In genomic region chr1:25068829-25069228, GRCh38 we compare ENCODE assay signal across 15 cellular contexts.
A peak's percentile ranks its signal among the peaks of the same experiment; 100 is the strongest.
DNase-seq lines count a peak whose midpoint lies in the region; ATAC-seq and TF ChIP-seq lines count a peak whose summit lies in the region.
"Had no signal": no experiment of that assay in that cellular context is flagged by ENCODE, and none has a peak within 500 bp of the region (broad histone marks: within the 10 kb centered on the region; RNA-seq: fewer than 3 reads in every experiment).

No MANE protein-coding gene starts in this region.

- intact Hi-C loops in MCF 10A (cut with micrococcal nuclease), result no loop called here
- intact Hi-C loops in mammary epithelial cell (cut with micrococcal nuclease), result no loop called here

- H3K36me3 ChIP-seq in mammary epithelial cell (ENCODE audit: insufficient read depth, low read length) (no peaks in the 10 kb centered on the region), OCI-LY1 (ENCODE audit: insufficient read depth, low read length) (no peaks in the 10 kb centered on the region), brain microvascular endothelial cell (replicated peaks) (no peaks in the 10 kb centered on the region)
- H3K36me3 ChIP-seq: pancreas, thyroid gland had no signal

- H3K79me2 ChIP-seq in mammary epithelial cell (ENCODE audit: insufficient read depth, low read length), result no peaks in the 10 kb centered on the region
- H3K79me2 ChIP-seq in OCI-LY1 (ENCODE audit: insufficient read depth, low read length), result no peaks in the 10 kb centered on the region

- H3K4me3 Mint-ChIP-seq in MCF 10A (ENCODE audit: unreplicated experiment) (no peak overlapping the region), endothelial cell (ENCODE audit: unreplicated experiment) (no peak overlapping the region)
- H3K4me3 Mint-ChIP-seq in stimulated activated naive CD8-positive, alpha-beta T cell treated with anti-CD3 and anti-CD28 coated beads, Interleukin-15, amount 100 ng/mL, for 72 hours, result no peak overlapping the region
- H3K4me3 Mint-ChIP-seq: T-cell had no signal

- H2AFZ ChIP-seq in mammary epithelial cell (ENCODE audit: low read depth, low read length), result no peak overlapping the region
- no peak overlapping the region for H2AFZ ChIP-seq in OCI-LY1 (ENCODE audit: low read length)

- ATAC-seq in stimulated activated naive CD8-positive, alpha-beta T cell treated with anti-CD3 and anti-CD28 coated beads, Interleukin-15, amount 100 ng/mL, for 72 hours, result peak; percentile 41
- ATAC-seq in GM18498 (IDR thresholded peaks at IDR 0.05; ENCODE audit: unreplicated experiment), result no peak
- ATAC-seq: pancreas had no signal

- CTCF ChIA-PET in MCF 10A (lab: Yijun Ruan, JAX), result interaction anchor here (0.6 kb wide), 1 partner anchor 73 kb away, joined by 3 read pairs; no protein-coding TSS in a partner anchor
- CTCF ChIA-PET in mammary epithelial cell (lab: Charles Lee; ENCODE audit: low non-redundant PET), result no interaction called here

- in situ Hi-C loops in mammary epithelial cell (cut with MboI; ENCODE audit: low sequenced_read_pairs in 2 of 2) (no loop called here), brain microvascular endothelial cell (cut with HindIII; ENCODE audit: low pct_ligation_motif_present, low sequenced_read_pairs) (no loop called here)

- H3K27ac ChIP-seq in mammary epithelial cell (ENCODE audit: insufficient read depth, low read depth, low read length) (no peak overlapping the region), OCI-LY1 (ENCODE audit: low read depth, low read length, poor library complexity, severe bottlenecking) (no peak overlapping the region), brain microvascular endothelial cell (no peak overlapping the region)
- H3K27ac ChIP-seq: pancreas, thyroid gland had no signal

- H3F3A ChIP-seq in OCI-LY1 (ENCODE audit: insufficient read depth, low read length), result no peaks in the 10 kb centered on the region

- H3K4me3 ChIP-seq in mammary epithelial cell (replicated peaks in 1 of 3; ENCODE audit: insufficient read depth in 1 of 3, low read depth in 2 of 3, low read length in 3 of 3) (no peak overlapping the region), OCI-LY1 (ENCODE audit: low read depth, low read length, poor library complexity, severe bottlenecking) (no peak overlapping the region), brain microvascular endothelial cell (ENCODE audit: low read depth, low read length) (no peak overlapping the region)
- H3K4me3 ChIP-seq: pancreas, thyroid gland had no signal

- dilution Hi-C loops in mammary epithelial cell (cut with HindIII; ENCODE audit: low sequenced_read_pairs), result no loop called here

- TF ChIP-seq CTCF in MCF 10A (IDR thresholded peaks at IDR 0.05; ENCODE audit: unreplicated experiment) (peak; percentile 6), mammary epithelial cell (conservative IDR thresholded peaks at IDR 0.05 in 1 of 2, IDR thresholded peaks at IDR 0.05 in 1 of 2; ENCODE audit: extremely low read depth in 1 of 2, insufficient read depth in 1 of 2, low read depth in 1 of 2, low read length in 2 of 2) (peak in 1 of 2 donors; percentile 2), OCI-LY1 (IDR thresholded peaks at IDR 0.05; ENCODE audit: low read length) (peak; percentile 12; the same call in 1 of the 2 replicates), brain microvascular endothelial cell (IDR thresholded peaks at IDR 0.05; ENCODE audit: low read depth, low read length, missing control alignments) (peak; percentile 43), endothelial cell (IDR thresholded peaks at IDR 0.05; ENCODE audit: unreplicated experiment) (no peak)

- BruUV-seq in MCF 10A (replicated peaks; lab: Mats Ljungman, UMichigan) (no TSS peak), mammary epithelial cell (replicated peaks; lab: Mats Ljungman, UMichigan) (no TSS peak)

- POLR2A ChIA-PET in MCF 10A (lab: Yijun Ruan, JAX), result no interaction called here

- H3K4me1 ChIP-seq in mammary epithelial cell (ENCODE audit: insufficient read depth, low read length) (peaks cover 3% of the 10 kb centered on the region), OCI-LY1 (ENCODE audit: insufficient read depth, low read length, severe bottlenecking) (no peaks in the 10 kb centered on the region)
- H3K4me1 ChIP-seq: pancreas, thyroid gland had no signal

- H3K27ac Mint-ChIP-seq in MCF 10A (ENCODE audit: low read depth, unreplicated experiment) (no peak overlapping the region), endothelial cell (ENCODE audit: unreplicated experiment) (no peak overlapping the region)
- peak overlapping the region in 1 of 2 donors; percentile 64 for H3K27ac Mint-ChIP-seq in stimulated activated naive CD8-positive, alpha-beta T cell treated with anti-CD3 and anti-CD28 coated beads, Interleukin-15, amount 100 ng/mL, for 72 hours
- H3K27ac Mint-ChIP-seq: activated T-helper 2 cell treated with anti-CD3 and anti-CD28 coated beads, Interferon-gamma antibody, Interleukin-2, Interleukin-4, amounts not matched to agents 10 μg/mL and 5 μg/mL and 100 μg/mL, durations not matched to agents 14 hours and 24 hours and 36 hours; T-cell had no signal

- H3K9ac ChIP-seq in mammary epithelial cell (ENCODE audit: insufficient read depth, low read length), result no peak overlapping the region
- no peak overlapping the region for H3K9ac ChIP-seq in OCI-LY1 (ENCODE audit: low read length)

- peaks cover 6% of the 10 kb centered on the region for H3K4me1 Mint-ChIP-seq in MCF 10A (ENCODE audit: insufficient read depth, unreplicated experiment)
- H3K4me1 Mint-ChIP-seq in stimulated activated naive CD8-positive, alpha-beta T cell treated with anti-CD3 and anti-CD28 coated beads, Interleukin-15, amount 100 ng/mL, for 72 hours, result peaks cover 27% of the 10 kb centered on the region
- peaks cover 4% of the 10 kb centered on the region for H3K4me1 Mint-ChIP-seq in endothelial cell (ENCODE audit: unreplicated experiment)

- DNase-seq in MCF 10A (ENCODE audit: unreplicated experiment), result no peak
- DNase-seq in mammary epithelial cell, result no peak
- DNase-seq in brain microvascular endothelial cell, result no peak
- no peak for DNase-seq in stimulated activated naive CD8-positive, alpha-beta T cell treated with anti-CD3 and anti-CD28 coated beads, Interleukin-15, amount 100 ng/mL, for 72 hours
- DNase-seq in SIG-M5 (lab: John Stamatoyannopoulos, UW), result no peak
- no peak for DNase-seq in endothelial cell (ENCODE audit: low spot score)
- DNase-seq: COR-L47, NCI-H1105, NCI-H446, thyroid gland had no signal

- H4K20me1 ChIP-seq in mammary epithelial cell (ENCODE audit: insufficient read depth, low read length) (no peaks in the 10 kb centered on the region), OCI-LY1 (ENCODE audit: insufficient read depth, low read length) (no peaks in the 10 kb centered on the region)

- H3K4me2 ChIP-seq in mammary epithelial cell (ENCODE audit: insufficient read depth, low read depth, low read length) (no peak overlapping the region), OCI-LY1 (ENCODE audit: low read length) (no peak overlapping the region)

- H3K9me3 Mint-ChIP-seq in MCF 10A (ENCODE audit: unreplicated experiment), result no peaks in the 10 kb centered on the region
- H3K9me3 Mint-ChIP-seq in stimulated activated naive CD8-positive, alpha-beta T cell treated with anti-CD3 and anti-CD28 coated beads, Interleukin-15, amount 100 ng/mL, for 72 hours, result no peaks in the 10 kb centered on the region
- no peaks in the 10 kb centered on the region for H3K9me3 Mint-ChIP-seq in endothelial cell (ENCODE audit: unreplicated experiment)
- H3K9me3 Mint-ChIP-seq: activated T-helper 2 cell treated with anti-CD3 and anti-CD28 coated beads, Interferon-gamma antibody, Interleukin-2, Interleukin-4, amounts not matched to agents 10 μg/mL and 5 μg/mL and 100 μg/mL, durations not matched to agents 14 hours and 24 hours and 36 hours; T-cell had no signal

- H3K9me3 ChIP-seq in mammary epithelial cell (replicated peaks; ENCODE audit: insufficient read depth, low read length) (no peaks in the 10 kb centered on the region), OCI-LY1 (ENCODE audit: low read length) (no peaks in the 10 kb centered on the region)
- H3K9me3 ChIP-seq: pancreas, thyroid gland had no signal

- no peaks in the 10 kb centered on the region for H3K27me3 ChIP-seq in mammary epithelial cell (ENCODE audit: insufficient read depth, low read length)
- peaks cover 8% of the 10 kb centered on the region; the same call in 1 of the 2 replicates for H3K27me3 ChIP-seq in OCI-LY1 (ENCODE audit: insufficient read depth, low read length)
- no peaks in the 10 kb centered on the region for H3K27me3 ChIP-seq in brain microvascular endothelial cell (replicated peaks)
- H3K27me3 ChIP-seq: pancreas, thyroid gland had no signal

- H3K9me2 ChIP-seq in OCI-LY1 (ENCODE audit: low read depth, low read length), result no peaks in the 10 kb centered on the region

- H3K27me3 Mint-ChIP-seq in MCF 10A (ENCODE audit: insufficient read depth, unreplicated experiment) (no peaks in the 10 kb centered on the region), endothelial cell (ENCODE audit: unreplicated experiment) (peaks cover 2% of the 10 kb centered on the region)
- H3K27me3 Mint-ChIP-seq in stimulated activated naive CD8-positive, alpha-beta T cell treated with anti-CD3 and anti-CD28 coated beads, Interleukin-15, amount 100 ng/mL, for 72 hours, result peaks cover 10% of the 10 kb centered on the region
- H3K27me3 Mint-ChIP-seq: T-cell had no signal

- 86% methylated on average over 4 of the region's 4 CpGs for WGBS in mammary epithelial cell (ENCODE audit: low coverage, missing lambda C conversion rate)

- H3K36me3 Mint-ChIP-seq in MCF 10A (ENCODE audit: insufficient read depth, unreplicated experiment), result peaks cover 6% of the 10 kb centered on the region
- no peaks in the 10 kb centered on the region for H3K36me3 Mint-ChIP-seq in endothelial cell (ENCODE audit: low read depth, unreplicated experiment)
- H3K36me3 Mint-ChIP-seq: T-cell had no signal
